In the genomic region with DNA sequence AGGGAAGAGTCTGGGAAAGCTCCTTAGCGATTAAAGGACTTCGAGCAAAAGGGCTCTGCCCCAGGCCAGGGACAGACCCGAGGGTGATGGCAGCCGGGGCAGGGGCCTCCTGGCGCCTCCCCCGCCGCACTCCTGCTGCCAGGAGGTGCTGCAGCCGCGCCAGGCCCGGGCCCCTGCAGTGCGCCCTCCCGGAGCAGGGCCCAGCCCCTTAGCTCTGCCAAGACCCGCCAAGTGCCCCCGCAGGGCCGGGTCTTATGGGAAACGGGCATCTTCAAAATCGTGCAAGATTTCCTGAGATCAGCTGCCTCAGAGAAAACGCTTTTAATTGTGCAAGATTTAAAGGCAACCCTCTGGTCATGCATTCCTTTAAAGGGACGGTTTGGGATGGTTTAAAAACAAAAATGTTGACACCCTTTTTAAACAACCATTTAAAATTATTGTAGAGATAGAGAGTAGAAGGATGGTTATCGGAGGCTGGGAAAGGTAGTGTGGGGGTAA, we compare ENCODE assay signal across 8 cellular contexts. TPM values are rescaled to one million over a fixed set of nuclear protein-coding genes. Genes with fewer than 3 reads are reported as not detected.
A peak's percentile ranks its signal among the peaks of the same experiment; 100 is the strongest.
DNase-seq lines count a peak whose midpoint lies in the region; ATAC-seq, FAIRE-seq and TF ChIP-seq lines count a peak whose summit lies in the region.

No MANE protein-coding gene starts in this region.

- ATAC-seq in GM18870 (IDR thresholded peaks at IDR 0.05; ENCODE audit: unreplicated experiment) = peak; percentile 24
- peak; percentile 40 for ATAC-seq in HG03066 (IDR thresholded peaks at IDR 0.05; ENCODE audit: low read depth, unreplicated experiment)
- peak; percentile 56 for ATAC-seq in foreskin keratinocyte
- ATAC-seq in pancreas = peak in 2 of 4 donors; percentile 47 to 62

- CTCF ChIA-PET in AG04449 (lab: Yijun Ruan, JAX) = interaction anchor here (0.8 to 2.7 kb wide), 7 partner anchors 11 to 151 kb away, joined by 3 to 34 read pairs (median 3); no protein-coding TSS in a partner anchor

- 4 to 6% methylated on average over 16 to 20 of the region's 20 CpGs for WGBS in pancreas, 2 donors

- POLR2A ChIA-PET in AG04449 (lab: Yijun Ruan, JAX) = interaction anchor here (1.9 to 2.1 kb wide), 2 partner anchors 12 kb away, joined by 6 to 8 read pairs; no protein-coding TSS in a partner anchor

- DNase-seq in AG04449 (ENCODE audit: low read depth, low spot score) = no peak
- no peak for DNase-seq in WERI-Rb-1
- peak in 1 of 2 donors; percentile 20 for DNase-seq in foreskin keratinocyte
- DNase-seq in pancreas = no peak
- DNase-seq in NCI-H2107 (lab: John Stamatoyannopoulos, UW) = no peak
- no peak for DNase-seq in cortex of kidney (lab: John Stamatoyannopoulos, UW)

- TF ChIP-seq CTCF in AG04449 (IDR thresholded peaks at IDR 0.05; ENCODE audit: insufficient read depth, low read length, missing control alignments) (no peak), WERI-Rb-1 (IDR thresholded peaks at IDR 0.05; ENCODE audit: low read depth, low read length) (no peak), foreskin keratinocyte (conservative IDR thresholded peaks at IDR 0.05) (no peak), pancreas (IDR thresholded peaks at IDR 0.05) (no peak)

- H3K4me3 ChIP-seq in AG04449 (ENCODE audit: low read depth, low read length) (peak overlapping the region; percentile 67), WERI-Rb-1 (ENCODE audit: low read depth, low read length) (peak overlapping the region; percentile 77), pancreas (peak overlapping the region; percentile 57 to 84 (median 70))

- H3K36me3 ChIP-seq in WERI-Rb-1 = no peaks in the 10 kb centered on the region
- H3K36me3 ChIP-seq in pancreas = peaks cover 0 to under 1% (median 0%) of the 10 kb centered on the region in 3 donors

- FAIRE-seq in pancreas (lab: Jason Lieb, UNC) = no peak

- H3K27me3 ChIP-seq in WERI-Rb-1 (ENCODE audit: insufficient read depth, low read depth, severe bottlenecking) = no peaks in the 10 kb centered on the region
- no peaks in the 10 kb centered on the region for H3K27me3 ChIP-seq in foreskin keratinocyte
- H3K27me3 ChIP-seq in pancreas = no peaks in the 10 kb centered on the region

- H3K4me1 ChIP-seq in foreskin keratinocyte = peaks cover 8% of the 10 kb centered on the region
- peaks cover 4 to 19% (median 7%) of the 10 kb centered on the region in 3 donors for H3K4me1 ChIP-seq in pancreas

- H3K27ac ChIP-seq in WERI-Rb-1 = peak overlapping the region; percentile 49
- H3K27ac ChIP-seq in foreskin keratinocyte = peak overlapping the region; percentile 51
- peak overlapping the region; percentile 72 to 95 (median 93) for H3K27ac ChIP-seq in pancreas

- H3K9me3 ChIP-seq in WERI-Rb-1 (ENCODE audit: severe bottlenecking) (no peaks in the 10 kb centered on the region), pancreas (no peaks in the 10 kb centered on the region)

- intact Hi-C loops in pancreas (cut with DNase I) = no loop called here

RNA-seq across cellular contexts. Expression of a gene that starts 52.4 kb away (rescaled TPM):
- total RNA-seq in foreskin keratinocyte (13.2 and 14.6 TPM in 2 replicates), pancreas (10 to 100 TPM in 5 of 6 donors, 1 to 10 TPM in 1; 8.2 to 19.3 (median 12.8) TPM)
- polyA plus RNA-seq in foreskin keratinocyte (3.1 and 3.8 TPM in 2 replicates), pancreas (1 to 10 TPM; 4.6 to 8.0 TPM)
